27 cellular contexts compared by ENCODE assay signal in genomic region chr7:47614450-47614849, GRCh38.
"Had no signal": no experiment of that assay in that cellular context is flagged by ENCODE, and none has a peak within 500 bp of the region (broad histone marks: within the 10 kb centered on the region; RNA-seq: fewer than 3 reads in every experiment).

No MANE protein-coding gene starts in this region.

- DNase-seq: activated B cell treated with CpG ODN at 0.5 μM for 24 hours; activated CD4-positive, alpha-beta memory T cell treated with anti-CD3 and anti-CD28 coated beads for 36 hours; activated CD4-positive, alpha-beta T cell treated with anti-CD3 and anti-CD28 coated beads for 1 hour; activated CD4-positive, alpha-beta T cell treated with anti-CD3 and anti-CD28 coated beads, Interleukin-2, amount 10 ng/mL, durations not matched to agents 24 days and 14 days; activated CD8-positive, alpha-beta memory T cell treated with anti-CD3 and anti-CD28 coated beads for 24 hours; activated gamma-delta T cell; activated naive CD4-positive, alpha-beta T cell treated with anti-CD3 and anti-CD28 coated beads for 36 hours; activated T-cell treated with anti-CD3 and anti-CD28 coated beads for 4 hours; activated T-cell treated with anti-CD3 and anti-CD28 coated beads, Interleukin-2, amount 50 U/mL, for 48 hours; amygdala; MG63; NCI-H1105; NCI-H1436; NCI-H187 treated with DMSO at 0.1 percent for 48 hours; NCI-H2081 treated with DMSO at 0.1 percent for 48 hours; NCI-H446 treated with DMSO at 0.1 percent for 48 hours; NCI-H524 treated with DMSO at 0.1 percent for 48 hours; NCI-H774; SHP77 treated with DMSO at 0.1 percent for 48 hours had no signal

- H3K4me3 Mint-ChIP-seq: activated B cell treated with CpG ODN at 0.5 μM for 24 hours; activated CD4-positive, alpha-beta memory T cell treated with anti-CD3 and anti-CD28 coated beads for 36 hours; activated CD4-positive, alpha-beta T cell treated with anti-CD3 and anti-CD28 coated beads, Interleukin-2, amount 10 ng/mL, durations not matched to agents 24 days and 14 days; activated naive CD4-positive, alpha-beta T cell treated with anti-CD3 and anti-CD28 coated beads for 36 hours; activated naive CD8-positive, alpha-beta T cell; activated T-helper 17 cell treated with anti-CD3 and anti-CD28 coated beads, Interleukin-2, amount 50 U/mL, for 72 hours; brain; central memory CD8-positive, alpha-beta T cell; T-helper 1 cell treated with Interleukin-12 subunit alpha and Interleukin-12 subunit beta and Interleukin-4 antibody, amounts not matched to agents 30 μg/mL and 1 μg/mL, for 36 hours had no signal

- H3K27ac ChIP-seq: KMS-11 had no signal

- H3K27me3 Mint-ChIP-seq: activated B cell treated with CpG ODN at 0.5 μM for 24 hours; activated CD4-positive, alpha-beta memory T cell treated with anti-CD3 and anti-CD28 coated beads for 36 hours; activated CD4-positive, alpha-beta T cell treated with anti-CD3 and anti-CD28 coated beads, Interleukin-2, amount 10 ng/mL, durations not matched to agents 24 days and 14 days; activated naive CD8-positive, alpha-beta T cell; activated T-helper 17 cell treated with anti-CD3 and anti-CD28 coated beads, Interleukin-2, amount 50 U/mL, for 72 hours; brain; central memory CD8-positive, alpha-beta T cell had no signal

- H3K4me1 Mint-ChIP-seq: activated B cell treated with CpG ODN at 0.5 μM for 24 hours; activated CD4-positive, alpha-beta T cell treated with anti-CD3 and anti-CD28 coated beads, Interleukin-2, amount 10 ng/mL, durations not matched to agents 24 days and 14 days; activated T-helper 17 cell treated with anti-CD3 and anti-CD28 coated beads, Interleukin-2, amount 50 U/mL, for 72 hours; central memory CD8-positive, alpha-beta T cell had no signal

- H3K36me3 ChIP-seq: MG63 had no signal

- H3K27ac Mint-ChIP-seq: activated B cell treated with CpG ODN at 0.5 μM for 24 hours; activated CD4-positive, alpha-beta memory T cell treated with anti-CD3 and anti-CD28 coated beads for 36 hours; activated CD4-positive, alpha-beta T cell treated with anti-CD3 and anti-CD28 coated beads, Interleukin-2, amount 10 ng/mL, durations not matched to agents 24 days and 14 days; activated naive CD4-positive, alpha-beta T cell treated with anti-CD3 and anti-CD28 coated beads for 36 hours; activated naive CD8-positive, alpha-beta T cell; activated T-helper 17 cell treated with anti-CD3 and anti-CD28 coated beads, Interleukin-2, amount 50 U/mL, for 72 hours; brain; T-helper 1 cell treated with Interleukin-12 subunit alpha and Interleukin-12 subunit beta and Interleukin-4 antibody, amounts not matched to agents 30 μg/mL and 1 μg/mL, for 36 hours had no signal

- H3K4me3 ChIP-seq: MG63 had no signal

- H3K9me3 ChIP-seq: MG63 had no signal

- H3K36me3 Mint-ChIP-seq: activated CD4-positive, alpha-beta memory T cell treated with anti-CD3 and anti-CD28 coated beads for 36 hours; brain had no signal

- ATAC-seq: activated T-helper 17 cell treated with anti-CD3 and anti-CD28 coated beads, Interleukin-2, amount 50 U/mL, for 72 hours had no signal

- H3K27me3 ChIP-seq: MG63 had no signal

- FAIRE-seq: astrocyte, RCC 7860 had no signal

- H3K9me3 Mint-ChIP-seq: activated B cell treated with CpG ODN at 0.5 μM for 24 hours; activated CD4-positive, alpha-beta memory T cell treated with anti-CD3 and anti-CD28 coated beads for 36 hours; activated CD4-positive, alpha-beta T cell treated with anti-CD3 and anti-CD28 coated beads, Interleukin-2, amount 10 ng/mL, durations not matched to agents 24 days and 14 days; activated naive CD4-positive, alpha-beta T cell treated with anti-CD3 and anti-CD28 coated beads for 36 hours; activated T-helper 17 cell treated with anti-CD3 and anti-CD28 coated beads, Interleukin-2, amount 50 U/mL, for 72 hours; brain; T-helper 1 cell treated with Interleukin-12 subunit alpha and Interleukin-12 subunit beta and Interleukin-4 antibody, amounts not matched to agents 30 μg/mL and 1 μg/mL, for 36 hours had no signal
